9 cellular contexts compared by ENCODE assay signal in genomic region chrX:34487364-34487763, GRCh38.
"Had no signal": no experiment of that assay in that cellular context is flagged by ENCODE, and none has a peak within 500 bp of the region (broad histone marks: within the 10 kb centered on the region; RNA-seq: fewer than 3 reads in every experiment).

No MANE protein-coding gene starts in this region.

- DNase-seq: HFFc6, IMR-90, KG1 had no signal

- H3K4me3 ChIP-seq: GM23338, HAP-1, K562 had no signal

- FAIRE-seq: H54, HTR-8/SVneo, K562 had no signal

- H3K27ac Mint-ChIP-seq: GM23338, HFFc6 had no signal

- H3K4me3 Mint-ChIP-seq: GM23338, HFFc6 had no signal

- ATAC-seq: GM23338, HCT116, K562 had no signal

- H3K4me1 Mint-ChIP-seq: GM23338 had no signal

- H3K9me3 Mint-ChIP-seq: GM23338, HFFc6 had no signal
